1 cellular context compared by ENCODE assay signal in genomic region chr6:30907758-30908591, GRCh38.
TF ChIP-seq lines count a peak whose summit lies in the region.

GTF2H4 (plus strand) TSS chr6:30908207.

TF ChIP-seq in K562, 482 proteins besides CTCF, POLR2A, EP300 and RAD21 (continued from another document and continues in another):
- TF ChIP-seq, protein P1, sequence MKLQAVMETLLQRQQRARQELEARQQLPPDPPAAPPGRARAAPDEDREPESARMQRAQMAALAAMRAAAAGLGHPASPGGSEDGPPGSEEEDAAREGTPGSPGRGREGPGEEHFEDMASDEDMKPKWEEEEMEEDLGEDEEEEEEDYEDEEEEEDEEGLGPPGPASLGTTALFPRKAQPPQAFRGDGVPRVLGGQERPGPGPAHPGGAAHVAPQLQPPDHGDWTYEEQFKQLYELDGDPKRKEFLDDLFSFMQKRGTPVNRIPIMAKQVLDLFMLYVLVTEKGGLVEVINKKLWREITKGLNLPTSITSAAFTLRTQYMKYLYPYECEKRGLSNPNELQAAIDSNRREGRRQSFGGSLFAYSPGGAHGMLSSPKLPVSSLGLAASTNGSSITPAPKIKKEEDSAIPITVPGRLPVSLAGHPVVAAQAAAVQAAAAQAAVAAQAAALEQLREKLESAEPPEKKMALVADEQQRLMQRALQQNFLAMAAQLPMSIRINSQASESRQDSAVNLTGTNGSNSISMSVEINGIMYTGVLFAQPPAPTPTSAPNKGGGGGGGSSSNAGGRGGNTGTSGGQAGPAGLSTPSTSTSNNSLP (IDR thresholded peaks at IDR 0.05; ENCODE audit: borderline replicate concordance, low read depth, low read length) = no peak
- TF ChIP-seq ERF (CRISPR knock-in tag; IDR thresholded peaks at IDR 0.05) (no peak), MYBL2 (IDR thresholded peaks at IDR 0.05; ENCODE audit: low read depth) (peak; percentile 24; the same call in 1 of the 2 replicates), MYBL2 (CRISPR knock-in tag; IDR thresholded peaks at IDR 0.05; ENCODE audit: borderline replicate concordance) (no peak), CBX2 (IDR thresholded peaks at IDR 0.05; ENCODE audit: insufficient read depth, low read length, poor library complexity, severe bottlenecking) (no peak), ZNF174 (CRISPR knock-in tag; IDR thresholded peaks at IDR 0.05) (no peak), MTF1 (CRISPR knock-in tag; IDR thresholded peaks at IDR 0.05; ENCODE audit: borderline replicate concordance) (no peak), ZNF431 (CRISPR knock-in tag; IDR thresholded peaks at IDR 0.05) (peak; percentile 49; the same call in 1 of the 2 replicates), PHF21A (IDR thresholded peaks at IDR 0.05; ENCODE audit: borderline replicate concordance, low read depth) (peak; percentile 30), NFATC3 (IDR thresholded peaks at IDR 0.05) (peak; percentile 93), ZNF212 (CRISPR knock-in tag; IDR thresholded peaks at IDR 0.05) (no peak), BRD4 (IDR thresholded peaks at IDR 0.05) (0 out of 2 replicates have a peak, but pooled peaks have one; percentile 32), ZKSCAN8 (CRISPR knock-in tag; IDR thresholded peaks at IDR 0.05) (0 out of 2 replicates have a peak, but pooled peaks have one; percentile 72), CBFB (CRISPR knock-in tag; IDR thresholded peaks at IDR 0.05) (peak; percentile 74; the same call in 1 of the 2 replicates), ZBTB43 (CRISPR knock-in tag; IDR thresholded peaks at IDR 0.05) (no peak), ZNF282 (CRISPR knock-in tag; IDR thresholded peaks at IDR 0.05) (no peak), NFYB (IDR thresholded peaks at IDR 0.05; ENCODE audit: extremely low read depth, insufficient read length) (no peak), ZBTB5 (IDR thresholded peaks at IDR 0.05) (no peak), GMEB1 (CRISPR knock-in tag; IDR thresholded peaks at IDR 0.05) (peak; percentile 74), RHOXF2B (CRISPR knock-in tag; conservative IDR thresholded peaks at IDR 0.05) (no peak), ZNF785 (CRISPR knock-in tag; IDR thresholded peaks at IDR 0.05) (no peak), MAFF (IDR thresholded peaks at IDR 0.05; ENCODE audit: low read length) (no peak), PBX2 (CRISPR knock-in tag; IDR thresholded peaks at IDR 0.05; ENCODE audit: low read depth) (no peak), PBX2 (tag; conservative IDR thresholded peaks at IDR 0.05; ENCODE audit: low read depth) (peak; percentile 15; the same call in 1 of the 2 replicates), GTF3C2 (IDR thresholded peaks at IDR 0.05; ENCODE audit: borderline replicate concordance, extremely low read depth, insufficient read length) (peak; percentile 87), U2AF2 (optimal IDR thresholded peaks at IDR 0.05; ENCODE audit: low read depth, low read length) (no peak), LCOR (CRISPR knock-in tag; IDR thresholded peaks at IDR 0.05) (peak; percentile 91), ZBED1 (IDR thresholded peaks at IDR 0.05) (no peak; the same call in 1 of the 2 replicates), KDM1A (IDR thresholded peaks at IDR 0.05) (peak; percentile 96 to 98), CEBPB (tag; IDR thresholded peaks at IDR 0.05) (no peak; the same call in 1 of the 2 replicates), SNAPC5 (CRISPR knock-in tag; IDR thresholded peaks at IDR 0.05) (no peak), ARHGAP35 (IDR thresholded peaks at IDR 0.05; ENCODE audit: partially characterized antibody) (no peak), CBX8 (IDR thresholded peaks at IDR 0.05; ENCODE audit: borderline replicate concordance, extremely low read depth, low read depth, low read length, poor library complexity, severe bottlenecking) (no peak), ZNF274 (IDR thresholded peaks at IDR 0.05; ENCODE audit: borderline replicate concordance, low read depth, low read length) (no peak), ZNF133 (CRISPR knock-in tag; IDR thresholded peaks at IDR 0.05) (no peak), ILK (tag; IDR thresholded peaks at IDR 0.05; ENCODE audit: borderline replicate concordance, low read depth) (no peak), JUN (IDR thresholded peaks at IDR 0.05; ENCODE audit: borderline replicate concordance, low read depth, low read length) (peak; percentile 38; the same call in 1 of the 2 replicates), JUN (CRISPR knock-in tag; IDR thresholded peaks at IDR 0.05; ENCODE audit: borderline replicate concordance) (0 out of 2 replicates have a peak, but pooled peaks have one; percentile 75), CSDE1 (IDR thresholded peaks at IDR 0.05) (no peak; a peak in 1 of 4 replicates), ZFX (CRISPR knock-in tag; IDR thresholded peaks at IDR 0.05) (0 out of 2 replicates have a peak, but pooled peaks have one; percentile 57)
- TF ChIP-seq, protein P2, sequence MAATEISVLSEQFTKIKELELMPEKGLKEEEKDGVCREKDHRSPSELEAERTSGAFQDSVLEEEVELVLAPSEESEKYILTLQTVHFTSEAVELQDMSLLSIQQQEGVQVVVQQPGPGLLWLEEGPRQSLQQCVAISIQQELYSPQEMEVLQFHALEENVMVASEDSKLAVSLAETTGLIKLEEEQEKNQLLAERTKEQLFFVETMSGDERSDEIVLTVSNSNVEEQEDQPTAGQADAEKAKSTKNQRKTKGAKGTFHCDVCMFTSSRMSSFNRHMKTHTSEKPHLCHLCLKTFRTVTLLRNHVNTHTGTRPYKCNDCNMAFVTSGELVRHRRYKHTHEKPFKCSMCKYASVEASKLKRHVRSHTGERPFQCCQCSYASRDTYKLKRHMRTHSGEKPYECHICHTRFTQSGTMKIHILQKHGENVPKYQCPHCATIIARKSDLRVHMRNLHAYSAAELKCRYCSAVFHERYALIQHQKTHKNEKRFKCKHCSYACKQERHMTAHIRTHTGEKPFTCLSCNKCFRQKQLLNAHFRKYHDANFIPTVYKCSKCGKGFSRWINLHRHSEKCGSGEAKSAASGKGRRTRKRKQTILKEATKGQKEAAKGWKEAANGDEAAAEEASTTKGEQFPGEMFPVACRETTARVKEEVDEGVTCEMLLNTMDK (IDR thresholded peaks at IDR 0.05; ENCODE audit: borderline replicate concordance, insufficient read depth, low read depth, low read length, poor library complexity, severe bottlenecking) = no peak
- TF ChIP-seq, protein P3, sequence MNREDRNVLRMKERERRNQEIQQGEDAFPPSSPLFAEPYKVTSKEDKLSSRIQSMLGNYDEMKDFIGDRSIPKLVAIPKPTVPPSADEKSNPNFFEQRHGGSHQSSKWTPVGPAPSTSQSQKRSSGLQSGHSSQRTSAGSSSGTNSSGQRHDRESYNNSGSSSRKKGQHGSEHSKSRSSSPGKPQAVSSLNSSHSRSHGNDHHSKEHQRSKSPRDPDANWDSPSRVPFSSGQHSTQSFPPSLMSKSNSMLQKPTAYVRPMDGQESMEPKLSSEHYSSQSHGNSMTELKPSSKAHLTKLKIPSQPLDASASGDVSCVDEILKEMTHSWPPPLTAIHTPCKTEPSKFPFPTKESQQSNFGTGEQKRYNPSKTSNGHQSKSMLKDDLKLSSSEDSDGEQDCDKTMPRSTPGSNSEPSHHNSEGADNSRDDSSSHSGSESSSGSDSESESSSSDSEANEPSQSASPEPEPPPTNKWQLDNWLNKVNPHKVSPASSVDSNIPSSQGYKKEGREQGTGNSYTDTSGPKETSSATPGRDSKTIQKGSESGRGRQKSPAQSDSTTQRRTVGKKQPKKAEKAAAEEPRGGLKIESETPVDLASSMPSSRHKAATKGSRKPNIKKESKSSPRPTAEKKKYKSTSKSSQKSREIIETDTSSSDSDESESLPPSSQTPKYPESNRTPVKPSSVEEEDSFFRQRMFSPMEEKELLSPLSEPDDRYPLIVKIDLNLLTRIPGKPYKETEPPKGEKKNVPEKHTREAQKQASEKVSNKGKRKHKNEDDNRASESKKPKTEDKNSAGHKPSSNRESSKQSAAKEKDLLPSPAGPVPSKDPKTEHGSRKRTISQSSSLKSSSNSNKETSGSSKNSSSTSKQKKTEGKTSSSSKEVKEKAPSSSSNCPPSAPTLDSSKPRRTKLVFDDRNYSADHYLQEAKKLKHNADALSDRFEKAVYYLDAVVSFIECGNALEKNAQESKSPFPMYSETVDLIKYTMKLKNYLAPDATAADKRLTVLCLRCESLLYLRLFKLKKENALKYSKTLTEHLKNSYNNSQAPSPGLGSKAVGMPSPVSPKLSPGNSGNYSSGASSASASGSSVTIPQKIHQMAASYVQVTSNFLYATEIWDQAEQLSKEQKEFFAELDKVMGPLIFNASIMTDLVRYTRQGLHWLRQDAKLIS (CRISPR knock-in tag; IDR thresholded peaks at IDR 0.05) = 0 out of 2 replicates have a peak, but pooled peaks have one; percentile 31
- TF ChIP-seq, protein P4, sequence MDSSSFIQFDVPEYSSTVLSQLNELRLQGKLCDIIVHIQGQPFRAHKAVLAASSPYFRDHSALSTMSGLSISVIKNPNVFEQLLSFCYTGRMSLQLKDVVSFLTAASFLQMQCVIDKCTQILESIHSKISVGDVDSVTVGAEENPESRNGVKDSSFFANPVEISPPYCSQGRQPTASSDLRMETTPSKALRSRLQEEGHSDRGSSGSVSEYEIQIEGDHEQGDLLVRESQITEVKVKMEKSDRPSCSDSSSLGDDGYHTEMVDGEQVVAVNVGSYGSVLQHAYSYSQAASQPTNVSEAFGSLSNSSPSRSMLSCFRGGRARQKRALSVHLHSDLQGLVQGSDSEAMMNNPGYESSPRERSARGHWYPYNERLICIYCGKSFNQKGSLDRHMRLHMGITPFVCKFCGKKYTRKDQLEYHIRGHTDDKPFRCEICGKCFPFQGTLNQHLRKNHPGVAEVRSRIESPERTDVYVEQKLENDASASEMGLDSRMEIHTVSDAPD (CRISPR knock-in tag; IDR thresholded peaks at IDR 0.05) = no peak
